In the genomic region with DNA sequence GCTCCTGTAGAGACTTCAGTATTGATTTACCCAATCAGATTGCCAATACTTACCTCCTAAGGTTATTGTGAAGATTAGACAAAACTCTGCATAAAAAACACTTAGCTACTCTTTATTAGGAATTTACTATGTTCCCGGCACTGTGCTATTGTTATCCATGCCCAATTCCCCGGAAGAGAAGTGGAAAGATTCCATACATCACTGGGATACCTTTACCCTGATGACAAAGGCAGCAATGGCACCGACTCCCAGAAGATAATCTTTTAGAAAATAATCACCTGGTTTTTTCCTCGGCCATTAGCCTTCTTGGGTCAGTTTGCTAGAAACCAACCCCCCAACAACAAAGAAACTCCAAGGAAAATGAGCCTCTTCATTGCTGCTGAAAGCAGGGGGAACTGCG, we compare ENCODE assay signal across 12 cellular contexts.
DNase-seq lines count a peak whose midpoint lies in the region; ATAC-seq and TF ChIP-seq lines count a peak whose summit lies in the region.
"Had no signal": no experiment of that assay in that cellular context is flagged by ENCODE, and none has a peak within 500 bp of the region (broad histone marks: within the 10 kb centered on the region; RNA-seq: fewer than 3 reads in every experiment).

No MANE protein-coding gene starts in this region.

- no peaks in the 10 kb centered on the region for H4K20me1 ChIP-seq in BLaER1

- no peaks in the 10 kb centered on the region for H3K27me3 Mint-ChIP-seq in osteocyte (ENCODE audit: unreplicated experiment)

- no peaks in the 10 kb centered on the region for H3K9me3 ChIP-seq in BLaER1
- no peaks in the 10 kb centered on the region for H3K9me3 ChIP-seq in KOPT-K1 (ENCODE audit: insufficient read depth, low read length, poor library complexity, severe bottlenecking)
- H3K9me3 ChIP-seq in ectodermal cell (ENCODE audit: control insufficient read depth, low read length), result no peaks in the 10 kb centered on the region
- no peaks in the 10 kb centered on the region for H3K9me3 ChIP-seq in BE2C
- H3K9me3 ChIP-seq: Caco-2 had no signal

- peak overlapping the region; percentile 98 for H3K27ac Mint-ChIP-seq in osteocyte (ENCODE audit: unreplicated experiment)

- H3K4me3 ChIP-seq in BLaER1, result no peak overlapping the region
- H3K4me3 ChIP-seq in ectodermal cell (ENCODE audit: insufficient read depth, low read depth, low read length), result no peak overlapping the region
- no peak overlapping the region for H3K4me3 ChIP-seq in BE2C (ENCODE audit: low read depth, low read length)

- no peaks in the 10 kb centered on the region for H3K36me3 Mint-ChIP-seq in osteocyte (ENCODE audit: unreplicated experiment)

- ATAC-seq in HG02798 (IDR thresholded peaks at IDR 0.05; ENCODE audit: poor library complexity, unreplicated experiment), result no peak

- no peaks in the 10 kb centered on the region for H3K9me3 Mint-ChIP-seq in osteocyte (ENCODE audit: unreplicated experiment)

- no peak for DNase-seq in osteocyte (ENCODE audit: extremely low spot score, unreplicated experiment)
- DNase-seq in NCI-H510A treated with DMSO at 0.1 percent for 48 hours (lab: John Stamatoyannopoulos, UW), result no peak
- DNase-seq in NCI-H1092 treated with DMSO at 0.1 percent for 48 hours (lab: John Stamatoyannopoulos, UW), result no peak
- DNase-seq in BE2C, result no peak
- DNase-seq: activated effector memory CD4-positive, alpha-beta T cell treated with anti-CD3 and anti-CD28 coated beads, Interleukin-2, amount 50 U/mL, for 16 hours; Caco-2; effector CD4-positive, alpha-beta T cell; NCI-H524 treated with DMSO at 0.1 percent for 48 hours had no signal

- 78 to 86% methylated on average over 5 of the region's 5 CpGs for WGBS in ectodermal cell, 2 experiments

- H3K4me1 Mint-ChIP-seq in osteocyte (ENCODE audit: unreplicated experiment), result peaks cover 33% of the 10 kb centered on the region

- no peak overlapping the region for H3K4me3 Mint-ChIP-seq in osteocyte (ENCODE audit: unreplicated experiment)

- H3K36me3 ChIP-seq in BLaER1 (no peaks in the 10 kb centered on the region), KOPT-K1 (ENCODE audit: insufficient read depth, low read length) (no peaks in the 10 kb centered on the region), ectodermal cell (ENCODE audit: control insufficient read depth, insufficient read depth, low read length) (no peaks in the 10 kb centered on the region), BE2C (no peaks in the 10 kb centered on the region)

- peak overlapping the region; percentile 70 for H3K4me2 ChIP-seq in BLaER1

- H3K27me3 ChIP-seq in BLaER1 (no peaks in the 10 kb centered on the region), ectodermal cell (ENCODE audit: control insufficient read depth, insufficient read depth, low read length, poor library complexity, severe bottlenecking) (no peaks in the 10 kb centered on the region), BE2C (no peaks in the 10 kb centered on the region)

- H3K4me1 ChIP-seq in BLaER1, result peaks cover 60% of the 10 kb centered on the region
- H3K4me1 ChIP-seq in ectodermal cell (ENCODE audit: control insufficient read depth, insufficient read depth, low read length), result peaks cover 14% of the 10 kb centered on the region
- 0 out of 2 replicates have a peak, but pooled peaks cover 3% of the 10 kb centered on the region for H3K4me1 ChIP-seq in BE2C

- TF ChIP-seq CTCF in osteocyte (IDR thresholded peaks at IDR 0.05) (no peak), BE2C (IDR thresholded peaks at IDR 0.05; ENCODE audit: low read depth, low read length) (no peak)

- H3K9ac ChIP-seq in BLaER1, result peak overlapping the region; percentile 55; the same call in 1 of the 2 replicates

- H3K27ac ChIP-seq in BLaER1 (0 out of 2 replicates have a peak overlapping the region, but pooled peaks have one; percentile 54), KOPT-K1 (ENCODE audit: low read depth, low read length, poor library complexity, severe bottlenecking) (peak overlapping the region; percentile 42), ectodermal cell (ENCODE audit: insufficient read depth, low read depth, low read length, poor library complexity, severe bottlenecking) (peak overlapping the region; percentile 6)
